In genomic region chr22:19832476-19833108, GRCh38 we compare ENCODE assay signal across 22 cellular contexts. TPM values are rescaled to one million over a fixed set of nuclear protein-coding genes. Genes with fewer than 3 reads are reported as not detected.
DNase-seq lines count a peak whose midpoint lies in the region; ATAC-seq, FAIRE-seq and TF ChIP-seq lines count a peak whose summit lies in the region.
"Had no signal": no experiment of that assay in that cellular context is flagged by ENCODE, and none has a peak within 500 bp of the region (broad histone marks: within the 10 kb centered on the region; RNA-seq: fewer than 3 reads in every experiment).

No MANE protein-coding gene starts in this region.

- peak overlapping the region in 1 of 2 experiments; percentile 0; a peak in 1 of 4 replicates for H3K9ac ChIP-seq in K562 (ENCODE audit: insufficient read depth in 1 of 2, low read depth in 2 of 2, low read length in 2 of 2)

- DNase-seq in NCI-H1694 (lab: John Stamatoyannopoulos, UW) = peak; percentile 11
- no peak for DNase-seq in NCI-H1694 treated with DMSO at 0.1 percent for 48 hours (lab: John Stamatoyannopoulos, UW)
- DNase-seq in Kasumi-1 (lab: John Stamatoyannopoulos, UW) = peak; percentile 16 to 22
- no peak for DNase-seq in K562 (ENCODE audit: extremely low read depth in 1 of 4, low spot score in 3 of 4)
- no peak for DNase-seq in stimulated activated effector memory CD8-positive, alpha-beta T cell treated with anti-CD3 and anti-CD28 coated beads, Interleukin-12 subunit alpha, Interleukin-12 subunit beta, amount 100 ng/mL, for 72 hours (ENCODE audit: low spot score in 2 of 2)
- DNase-seq in A673 (ENCODE audit: low spot score) = no peak
- no peak for DNase-seq in upper lobe of right lung
- no peak for DNase-seq in cerebellar nuclear complex (lab: John Stamatoyannopoulos, UW)
- DNase-seq: activated CD4-positive, alpha-beta T cell treated with anti-CD3 and anti-CD28 coated beads, Interleukin-2, amount 50 U/mL, for 48 hours; mesenchymal stem cell; NCI-H1048; NCI-H526 treated with DMSO at 0.1 percent for 48 hours; stimulated activated naive CD8-positive, alpha-beta T cell treated with anti-CD3 and anti-CD28 coated beads, Interleukin-15, Interleukin-2, amounts not matched to agents 100 U/mL and 50 U/mL, for 24 hours; upper lobe of left lung had no signal

- in situ Hi-C loops in K562 (cut with MboI) = no loop called here

- intact Hi-C loops in K562 (cut with micrococcal nuclease) (no loop called here), A673 (cut with micrococcal nuclease; ENCODE audit: unreplicated experiment) (no loop called here), upper lobe of right lung (cut with DNase I) (no loop called here)

- no peaks in the 10 kb centered on the region for H3K9me3 ChIP-seq in K562 (replicated peaks; ENCODE audit: control insufficient read depth, insufficient read depth, low read depth, low read length)
- H3K9me3 ChIP-seq in A673 (ENCODE audit: low read depth, low read length, poor library complexity, severe bottlenecking) = no peaks in the 10 kb centered on the region
- H3K9me3 ChIP-seq in upper lobe of right lung = no peaks in the 10 kb centered on the region
- H3K9me3 ChIP-seq: adrenal gland, esophagus muscularis mucosa, Peyer's patch, upper lobe of left lung had no signal

- TF ChIP-seq CTCF in K562 (IDR thresholded peaks at IDR 0.05 in 2 of 3, conservative IDR thresholded peaks at IDR 0.05 in 1 of 3; ENCODE audit: insufficient read depth in 2 of 3, low read depth in 1 of 3, low read length in 3 of 3) (no peak), A673 (conservative IDR thresholded peaks at IDR 0.05; ENCODE audit: low read depth, low read length) (no peak), upper lobe of right lung (IDR thresholded peaks at IDR 0.05) (no peak)

- H3K9me1 ChIP-seq in K562 (ENCODE audit: control insufficient read depth, insufficient read depth, low read length) = no peaks in the 10 kb centered on the region

- no peak overlapping the region for H2AFZ ChIP-seq in K562 (ENCODE audit: low read depth, low read length)

- no peaks in the 10 kb centered on the region for H3K9me3 Mint-ChIP-seq in stimulated activated effector memory CD8-positive, alpha-beta T cell treated with anti-CD3 and anti-CD28 coated beads, Interleukin-12 subunit alpha, Interleukin-12 subunit beta, amount 100 ng/mL, for 72 hours
- H3K9me3 Mint-ChIP-seq: activated T-helper 2 cell treated with anti-CD3 and anti-CD28 coated beads, Interferon-gamma antibody, Interleukin-2, Interleukin-4, amounts not matched to agents 10 μg/mL and 5 μg/mL and 100 μg/mL, durations not matched to agents 14 hours and 24 hours and 36 hours; neural crest cell had no signal

- H3K36me3 ChIP-seq in K562 (ENCODE audit: control insufficient read depth, insufficient read depth, low read length) = no peaks in the 10 kb centered on the region
- H3K36me3 ChIP-seq in A673 (ENCODE audit: insufficient read depth, low read length, poor library complexity, severe bottlenecking) = no peaks in the 10 kb centered on the region
- no peaks in the 10 kb centered on the region for H3K36me3 ChIP-seq in upper lobe of right lung
- H3K36me3 ChIP-seq: adrenal gland, esophagus muscularis mucosa, upper lobe of left lung had no signal

- TF ChIP-seq POLR2A in K562 (conservative IDR thresholded peaks at IDR 0.05) = no peak

- no peak for TF ChIP-seq EP300 in K562 (IDR thresholded peaks at IDR 0.05; ENCODE audit: low read length)

- POLR2A ChIA-PET in K562 (lab: Yijun Ruan, JAX) (interaction anchor here (0.6 to 16.0 kb wide), 15 partner anchors 8 to 188 kb away, joined by 3 to 247 read pairs (median 4); partner anchors contain the start of genes GNB1L, RTL10 and TANGO2), A673 (lab: Charles Lee; ENCODE audit: low non-redundant PET) (no interaction called here)

- H3K4me2 ChIP-seq in K562 (ENCODE audit: insufficient read depth, low read length) = no peak overlapping the region

- 61% methylated on average over 7 of the region's 7 CpGs for WGBS in K562 (ENCODE audit: insufficient coverage, low coverage, missing lambda C conversion rate)

- peaks cover 14% of the 10 kb centered on the region for H3K4me1 Mint-ChIP-seq in stimulated activated effector memory CD8-positive, alpha-beta T cell treated with anti-CD3 and anti-CD28 coated beads, Interleukin-12 subunit alpha, Interleukin-12 subunit beta, amount 100 ng/mL, for 72 hours
- H3K4me1 Mint-ChIP-seq: neural crest cell had no signal

- BruUV-seq in K562 (replicated peaks; lab: Mats Ljungman, UMichigan) = no TSS peak
- BruUV-seq in A673 (replicated peaks; lab: Mats Ljungman, UMichigan) = no TSS peak

- H3K4me3 Mint-ChIP-seq in stimulated activated effector memory CD8-positive, alpha-beta T cell treated with anti-CD3 and anti-CD28 coated beads, Interleukin-12 subunit alpha, Interleukin-12 subunit beta, amount 100 ng/mL, for 72 hours = no peak overlapping the region
- H3K4me3 Mint-ChIP-seq: CD14-positive monocyte, neural crest cell had no signal

- H4K20me1 ChIP-seq in K562 (replicated peaks; ENCODE audit: control insufficient read depth, insufficient read depth, low read length) = no peaks in the 10 kb centered on the region

- H3K27ac ChIP-seq in K562 (ENCODE audit: extremely low read depth, low read depth, low read length) (no peak overlapping the region), A673 (ENCODE audit: low read depth, low read length, poor library complexity, severe bottlenecking) (no peak overlapping the region), upper lobe of right lung (no peak overlapping the region)
- H3K27ac ChIP-seq: 22Rv1, adrenal gland, esophagus muscularis mucosa, Peyer's patch, upper lobe of left lung had no signal

- FAIRE-seq in K562 (lab: Jason Lieb, UNC) = no peak
- FAIRE-seq: TTC549 had no signal

- H3K4me3 ChIP-seq in K562 (no peak overlapping the region), A673 (ENCODE audit: low read depth, low read length, poor library complexity, severe bottlenecking) (no peak overlapping the region), upper lobe of right lung (no peak overlapping the region)
- H3K4me3 ChIP-seq: adrenal gland, esophagus muscularis mucosa, Peyer's patch, upper lobe of left lung had no signal

- H3K36me3 Mint-ChIP-seq in stimulated activated effector memory CD8-positive, alpha-beta T cell treated with anti-CD3 and anti-CD28 coated beads, Interleukin-12 subunit alpha, Interleukin-12 subunit beta, amount 100 ng/mL, for 72 hours = no peaks in the 10 kb centered on the region
- H3K36me3 Mint-ChIP-seq: CD14-positive monocyte had no signal

- H3K79me2 ChIP-seq in K562 (ENCODE audit: control insufficient read depth, insufficient read depth, low read length) = no peaks in the 10 kb centered on the region

- H3K27me3 ChIP-seq in K562 (ENCODE audit: control insufficient read depth in 2 of 2, insufficient read depth in 2 of 2, low read length in 2 of 2) (no peaks in the 10 kb centered on the region), A673 (replicated peaks; ENCODE audit: insufficient read depth, low read depth, low read length, poor library complexity) (no peaks in the 10 kb centered on the region), upper lobe of right lung (no peaks in the 10 kb centered on the region)
- H3K27me3 ChIP-seq: adrenal gland, esophagus muscularis mucosa, Peyer's patch, upper lobe of left lung had no signal

- ATAC-seq in K562 = peak; percentile 57
- ATAC-seq in stimulated activated effector memory CD8-positive, alpha-beta T cell treated with anti-CD3 and anti-CD28 coated beads, Interleukin-12 subunit alpha, Interleukin-12 subunit beta, amount 100 ng/mL, for 72 hours = no peak
- ATAC-seq in upper lobe of right lung = no peak
- ATAC-seq: stimulated activated naive CD8-positive, alpha-beta T cell treated with anti-CD3 and anti-CD28 coated beads, Interleukin-15, Interleukin-2, amounts not matched to agents 100 U/mL and 50 U/mL, for 24 hours had no signal

- peak overlapping the region; percentile 63 for H3K27ac Mint-ChIP-seq in stimulated activated effector memory CD8-positive, alpha-beta T cell treated with anti-CD3 and anti-CD28 coated beads, Interleukin-12 subunit alpha, Interleukin-12 subunit beta, amount 100 ng/mL, for 72 hours
- H3K27ac Mint-ChIP-seq: activated T-helper 2 cell treated with anti-CD3 and anti-CD28 coated beads, Interferon-gamma antibody, Interleukin-2, Interleukin-4, amounts not matched to agents 10 μg/mL and 5 μg/mL and 100 μg/mL, durations not matched to agents 14 hours and 24 hours and 36 hours; CD14-positive monocyte had no signal

- H3K4me1 ChIP-seq in K562 (replicated peaks in 1 of 2; ENCODE audit: control insufficient read depth in 2 of 2, insufficient read depth in 2 of 2, low read length in 2 of 2) (peaks cover 0 to 8% of the 10 kb centered on the region in 2 experiments; a peak in 3 of 5 replicates), A673 (ENCODE audit: insufficient read depth, low read length, poor library complexity, severe bottlenecking) (peaks cover 8% of the 10 kb centered on the region), upper lobe of right lung (no peaks in the 10 kb centered on the region)
- H3K4me1 ChIP-seq: adrenal gland, esophagus muscularis mucosa, Peyer's patch, upper lobe of left lung had no signal

- no peak for TF ChIP-seq RAD21 in K562 (CRISPR knock-in tag; conservative IDR thresholded peaks at IDR 0.05 in 1 of 2, IDR thresholded peaks at IDR 0.05 in 1 of 2)

- CTCF ChIA-PET in K562 (lab: Yijun Ruan, JAX; ENCODE audit: low intra/inter-chr PET ratio) (no interaction called here), A673 (lab: Charles Lee) (no interaction called here)

RNA-seq across cellular contexts. Expression of gene GNB1L, which starts 22.1 kb away (rescaled TPM):
- total RNA-seq in K562 (2011; cell fraction: chromatin; rRNA removed; ENCODE audit: low replicate concordance) = 5.3 and 21.3 TPM in 2 replicates
- 21.8 and 25.5 TPM in 2 replicates for total RNA-seq in K562 (2011; cell fraction: nucleolus; rRNA removed)
- 7.3 and 7.8 TPM in 2 replicates for total RNA-seq in K562 (2011; cell fraction: nucleoplasm; rRNA removed)
- 48.9 and 69.1 TPM in 2 replicates for total RNA-seq in K562 (2014; rRNA removed)
- total RNA-seq in K562 (2014; rRNA removed; fragmentation: Illumina TruSeq; extraction: Trizol) = 0.57 and 0.84 TPM in 2 replicates
- total RNA-seq in K562 (2015; rRNA removed; fragmentation: Illumina TruSeq; extraction: Trizol) = 17.8 and 20.6 TPM in 2 replicates
- 50.5 and 55.3 TPM in 2 replicates for total RNA-seq in K562 (2021)
- polyA plus RNA-seq in K562 (2011; rRNA removed) = 10.2 and 35.0 TPM in 2 replicates
- polyA plus RNA-seq in K562 (2011; cell fraction: cytosol; rRNA removed) = 37.2 and 43.8 TPM in 2 replicates
- polyA plus RNA-seq in K562 (2011; cell fraction: nucleus; rRNA removed) = 33.2 and 43.3 TPM in 2 replicates
- 42.2 and 62.2 TPM in 2 replicates for polyA plus RNA-seq in K562 (2012)
- 1.9 and 18.0 TPM in 2 replicates for polyA plus RNA-seq in K562 (2014; fragmentation: Illumina TruSeq; extraction: Trizol)
- polyA plus RNA-seq in K562 (2014; fragmentation: Nextera tagmentation; extraction: Ambion mirVana) = 1 to 10 TPM in 1 of 2 experiments, under 1 TPM in 1; 0.56 to 3.5 TPM
- 40.7 and 41.3 TPM in 2 replicates for polyA plus RNA-seq in K562 (2014; rRNA removed)
- polyA minus RNA-seq in K562 (2011; rRNA and poly(A)+ RNA removed) = 2.8 and 3.7 TPM in 2 replicates
- polyA minus RNA-seq in K562 (2011; cell fraction: cytosol; rRNA and poly(A)+ RNA removed) = 13.2 and 33.0 TPM in 2 replicates
- polyA minus RNA-seq in K562 (2011; cell fraction: nucleus; rRNA and poly(A)+ RNA removed) = 12.0 and 14.3 TPM in 2 replicates
- total RNA-seq in A673 (2021) = 17.8 and 17.9 TPM in 2 replicates
- 7.8 TPM for total RNA-seq in upper lobe of right lung

RNA-seq across cellular contexts. Expression of gene RTL10, which starts 22.1 kb away (rescaled TPM):
- total RNA-seq in K562 (2011; cell fraction: chromatin; rRNA removed; ENCODE audit: low replicate concordance) = 82.4 and 192 TPM in 2 replicates
- 134 and 166 TPM in 2 replicates for total RNA-seq in K562 (2011; cell fraction: nucleolus; rRNA removed)
- total RNA-seq in K562 (2011; cell fraction: nucleoplasm; rRNA removed) = 107 and 110 TPM in 2 replicates
- total RNA-seq in K562 (2014; rRNA removed) (32.5 and 42.0 TPM in 2 replicates), K562 (2014; rRNA removed; fragmentation: Illumina TruSeq; extraction: Trizol) (16.3 and 19.8 TPM in 2 replicates), K562 (2015; rRNA removed; fragmentation: Illumina TruSeq; extraction: Trizol) (26.2 and 28.8 TPM in 2 replicates), K562 (2021) (75.4 and 75.5 TPM in 2 replicates), A673 (2021) (22.7 and 25.6 TPM in 2 replicates), upper lobe of right lung (20.5 TPM)
- polyA plus RNA-seq in K562 (2011; rRNA removed) (32.7 and 82.6 TPM in 2 replicates), K562 (2014; fragmentation: Illumina TruSeq; extraction: Trizol) (39.2 and 40.1 TPM in 2 replicates), K562 (2014; fragmentation: Nextera tagmentation; extraction: Ambion mirVana) (10 to 100 TPM; 23.6 to 33.7 TPM), K562 (2014; rRNA removed) (28.2 and 31.2 TPM in 2 replicates)
- 68.8 and 74.9 TPM in 2 replicates for polyA plus RNA-seq in K562 (2011; cell fraction: cytosol; rRNA removed)
- 124 and 157 TPM in 2 replicates for polyA plus RNA-seq in K562 (2011; cell fraction: nucleus; rRNA removed)
- polyA plus RNA-seq in K562 (2012) = 40.3 and 56.9 TPM in 2 replicates
- 49.5 and 66.5 TPM in 2 replicates for polyA minus RNA-seq in K562 (2011; rRNA and poly(A)+ RNA removed)
- polyA minus RNA-seq in K562 (2011; cell fraction: cytosol; rRNA and poly(A)+ RNA removed) = 31.7 and 46.0 TPM in 2 replicates
- polyA minus RNA-seq in K562 (2011; cell fraction: nucleus; rRNA and poly(A)+ RNA removed) = 42.7 and 85.4 TPM in 2 replicates

Comparison
In these comparisons a context has a peak if more than half of its experiments do, and no peak if none do; other contexts are left out.
1. DNase-seq: peak in NCI-H1694 (single experiment) and Kasumi-1 (2 of 2); none in NCI-H1694 treated with DMSO at 0.1 percent for 48 hours (single experiment), K562 (0 of 4), stimulated activated effector memory CD8-positive, alpha-beta T cell treated with anti-CD3 and anti-CD28 coated beads, Interleukin-12 subunit alpha, Interleukin-12 subunit beta, amount 100 ng/mL, for 72 hours (0 of 2), A673 (single experiment), upper lobe of right lung (single experiment) and cerebellar nuclear complex (0 of 2).